In genomic region chr20:47221036-47221625, GRCh38 we compare ENCODE assay signal across 13 cellular contexts.
"Had no signal": no experiment of that assay in that cellular context is flagged by ENCODE, and none has a peak within 500 bp of the region (broad histone marks: within the 10 kb centered on the region; RNA-seq: fewer than 3 reads in every experiment).

No MANE protein-coding gene starts in this region.

- H3K4me1 ChIP-seq: colonic mucosa, gastrocnemius medialis had no signal

- H3K27ac Mint-ChIP-seq: activated T-helper 17 cell treated with anti-CD3 and anti-CD28 coated beads, Interleukin-2, amount 50 U/mL, for 72 hours; nephron had no signal

- ATAC-seq: activated T-helper 17 cell treated with anti-CD3 and anti-CD28 coated beads, Interleukin-2, amount 50 U/mL, for 72 hours; gastrocnemius medialis; left lobe of liver had no signal

- H3K4me3 ChIP-seq: adrenal gland, colonic mucosa, gastrocnemius medialis had no signal

- H3K27me3 ChIP-seq: adrenal gland, colonic mucosa, gastrocnemius medialis had no signal

- H3K9me3 ChIP-seq: adrenal gland, colonic mucosa, gastrocnemius medialis had no signal

- H3K27me3 Mint-ChIP-seq: activated T-helper 17 cell treated with anti-CD3 and anti-CD28 coated beads, Interleukin-2, amount 50 U/mL, for 72 hours had no signal

- H3K27ac ChIP-seq: adrenal gland, colonic mucosa, gastrocnemius medialis had no signal

- H3K4me3 Mint-ChIP-seq: activated T-helper 17 cell treated with anti-CD3 and anti-CD28 coated beads, Interleukin-2, amount 50 U/mL, for 72 hours; nephron; stimulated activated effector memory CD8-positive, alpha-beta T cell treated with anti-CD3 and anti-CD28 coated beads, Interleukin-12 subunit alpha, Interleukin-12 subunit beta, amount 100 ng/mL, for 72 hours had no signal

- DNase-seq: activated CD4-positive, alpha-beta T cell treated with anti-CD3 and anti-CD28 coated beads for 4 hours; activated naive CD4-positive, alpha-beta T cell treated with anti-CD3 and anti-CD28 coated beads, Interleukin-2, amount 50 U/mL, for 16 hours; adrenal gland; colonic mucosa; gastrocnemius medialis; islet precursor cell; mesendoderm; T1000; trophoblast cell had no signal

- H3K4me1 Mint-ChIP-seq: activated T-helper 17 cell treated with anti-CD3 and anti-CD28 coated beads, Interleukin-2, amount 50 U/mL, for 72 hours; nephron had no signal
